In genomic region chr11:122850076-122850631, GRCh38 we compare ENCODE assay signal across 12 cellular contexts. TPM values are rescaled to one million over a fixed set of nuclear protein-coding genes. Genes with fewer than 3 reads are reported as not detected.
DNase-seq lines count a peak whose midpoint lies in the region; ATAC-seq and TF ChIP-seq lines count a peak whose summit lies in the region.
"Had no signal": no experiment of that assay in that cellular context is flagged by ENCODE, and none has a peak within 500 bp of the region (broad histone marks: within the 10 kb centered on the region; RNA-seq: fewer than 3 reads in every experiment).

No MANE protein-coding gene starts in this region.

- H3K4me3 Mint-ChIP-seq in HFFc6 = peak overlapping the region; percentile 18
- peak overlapping the region; percentile 30 to 73 for H3K4me3 Mint-ChIP-seq in activated T-cell treated with anti-CD3 and anti-CD28 coated beads, Interleukin-2, amount 50 U/mL, for 72 hours
- H3K4me3 Mint-ChIP-seq: dendritic cell treated with granulocyte-macrophage colony-stimulating factor and Interleukin-4, amounts not matched to agents 40 ng/mL and 50 ng/mL, for 4 days had no signal

- H3K27me3 Mint-ChIP-seq in HFFc6 (ENCODE audit: insufficient read depth) = peaks cover 2% of the 10 kb centered on the region
- H3K27me3 Mint-ChIP-seq in activated T-cell treated with anti-CD3 and anti-CD28 coated beads, Interleukin-2, amount 50 U/mL, for 72 hours (ENCODE audit: low read depth) = no peaks in the 10 kb centered on the region

- peak; percentile 25 for DNase-seq in A172 (ENCODE audit: low spot score)
- peak; percentile 53 for DNase-seq in HFFc6
- DNase-seq in activated T-cell treated with anti-CD3 and anti-CD28 coated beads, Interleukin-2, amount 50 U/mL, for 72 hours = peak; percentile 59 to 70
- DNase-seq in iPS-NIHi7 (ENCODE audit: extremely low spot score) = peak; percentile 40
- no peak for DNase-seq in GM19238 (ENCODE audit: insufficient read length, low spot score)
- DNase-seq in NCI-H226 = no peak
- no peak for DNase-seq in NCI-H510A (lab: John Stamatoyannopoulos, UW)
- DNase-seq: DND-41, NCI-H524 treated with DMSO at 0.1 percent for 48 hours had no signal

- H3K27ac Mint-ChIP-seq in HFFc6 = peak overlapping the region; percentile 66
- peak overlapping the region; percentile 0 for H3K27ac Mint-ChIP-seq in activated T-cell treated with anti-CD3 and anti-CD28 coated beads, Interleukin-2, amount 50 U/mL, for 72 hours
- H3K27ac Mint-ChIP-seq: dendritic cell treated with granulocyte-macrophage colony-stimulating factor and Interleukin-4, amounts not matched to agents 40 ng/mL and 50 ng/mL, for 4 days had no signal

- TF ChIP-seq CTCF in HFFc6 (IDR thresholded peaks at IDR 0.05) = peak; percentile 55

- no peaks in the 10 kb centered on the region for H3K36me3 Mint-ChIP-seq in HFFc6 (ENCODE audit: low read depth)
- H3K36me3 Mint-ChIP-seq in activated T-cell treated with anti-CD3 and anti-CD28 coated beads, Interleukin-2, amount 50 U/mL, for 72 hours (ENCODE audit: insufficient read depth in 2 of 2) = no peaks in the 10 kb centered on the region

- peak; percentile 79 to 82 for ATAC-seq in activated T-cell treated with anti-CD3 and anti-CD28 coated beads, Interleukin-2, amount 50 U/mL, for 72 hours (replicated peaks in 1 of 2)
- ATAC-seq in HG02759 (IDR thresholded peaks at IDR 0.05; ENCODE audit: unreplicated experiment) = no peak

- H3K9me3 Mint-ChIP-seq in HFFc6 = no peaks in the 10 kb centered on the region
- no peaks in the 10 kb centered on the region for H3K9me3 Mint-ChIP-seq in activated T-cell treated with anti-CD3 and anti-CD28 coated beads, Interleukin-2, amount 50 U/mL, for 72 hours
- H3K9me3 Mint-ChIP-seq: dendritic cell treated with granulocyte-macrophage colony-stimulating factor and Interleukin-4, amounts not matched to agents 40 ng/mL and 50 ng/mL, for 4 days had no signal

- H3K4me1 Mint-ChIP-seq in HFFc6 (ENCODE audit: low read depth) = peaks cover 32% of the 10 kb centered on the region
- H3K4me1 Mint-ChIP-seq in activated T-cell treated with anti-CD3 and anti-CD28 coated beads, Interleukin-2, amount 50 U/mL, for 72 hours (ENCODE audit: low read depth) = peaks cover 79% of the 10 kb centered on the region

RNA-seq across cellular contexts. Expression of gene CRTAM, which starts 11.9 kb away (rescaled TPM):
- total RNA-seq in A172 (2014; rRNA removed; shearing (Covaris generic)) = not detected in 2 replicates
- not detected for total RNA-seq in HFFc6 (2021; fragmentation: NEBNext Ultra II Directional; extraction: Animal tissue kit (Norgen Biotek cat#: 25700))
- 10 to 100 TPM in 1 of 2 donors, 1 to 10 TPM in 1; 9.7 to 12.9 TPM for total RNA-seq in activated T-cell treated with anti-CD3 and anti-CD28 coated beads, Interleukin-2, amount 50 U/mL, for 72 hours
- total RNA-seq: pulmonary artery endothelial cell had no signal

RNA-seq across cellular contexts. Expression of gene JHY, which starts 32.4 kb away (rescaled TPM):
- total RNA-seq in A172 (2014; rRNA removed; shearing (Covaris generic)) = 0.64 and 1.6 TPM in 2 replicates
- 1 to 10 TPM; 5.2 to 6.4 (median 5.7) TPM for total RNA-seq in HFFc6 (2021; fragmentation: NEBNext Ultra II Directional; extraction: Animal tissue kit (Norgen Biotek cat#: 25700))
- 1 to 10 TPM; 5.5 to 6.0 TPM for total RNA-seq in activated T-cell treated with anti-CD3 and anti-CD28 coated beads, Interleukin-2, amount 50 U/mL, for 72 hours

Comparison
In these comparisons a context has a peak if more than half of its experiments do, and no peak if none do; other contexts are left out.
1. DNase-seq: peak in A172 (single experiment), HFFc6 (single experiment), activated T-cell treated with anti-CD3 and anti-CD28 coated beads, Interleukin-2, amount 50 U/mL, for 72 hours (2 of 2) and iPS-NIHi7 (single experiment); none in GM19238 (single experiment), NCI-H226 (single experiment) and NCI-H510A (single experiment).
2. RNA of gene CRTAM, which starts 11.9 kb away (total RNA-seq): 9.7 to 12.9 TPM in activated T-cell treated with anti-CD3 and anti-CD28 coated beads, Interleukin-2, amount 50 U/mL, for 72 hours; not detected in A172 and not detected in HFFc6; every median in the first group is over 10 times any median in the second.